ENCODE assay signal across 21 cellular contexts in the genomic region with DNA sequence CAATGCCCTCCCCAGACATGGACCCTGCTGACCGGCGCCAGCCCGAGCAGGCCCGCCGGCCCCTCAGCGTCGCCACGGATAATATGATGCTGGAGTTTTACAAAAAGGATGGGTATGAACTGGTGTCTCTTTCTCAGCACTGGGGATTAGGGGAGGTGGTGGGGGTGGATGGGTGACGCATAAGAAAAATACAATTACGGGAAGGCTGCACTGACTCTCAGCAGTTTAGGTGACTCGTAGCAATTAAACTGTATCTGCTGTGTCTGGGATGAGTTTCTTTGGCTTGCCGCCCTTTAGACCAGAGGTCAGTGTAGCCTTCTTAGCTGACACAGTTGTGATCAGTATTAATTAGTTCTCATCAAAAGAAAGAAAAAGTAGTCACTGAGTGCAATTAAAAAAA. TPM values are rescaled to one million over a fixed set of nuclear protein-coding genes. Genes with fewer than 3 reads are reported as not detected.
DNase-seq lines count a peak whose midpoint lies in the region; ATAC-seq and TF ChIP-seq lines count a peak whose summit lies in the region.
"Had no signal": no experiment of that assay in that cellular context is flagged by ENCODE, and none has a peak within 500 bp of the region (broad histone marks: within the 10 kb centered on the region; RNA-seq: fewer than 3 reads in every experiment).

No MANE protein-coding gene starts in this region.

- H3K4me1 Mint-ChIP-seq in activated T-helper 2 cell treated with anti-CD3 and anti-CD28 coated beads, Interferon-gamma antibody, Interleukin-2, Interleukin-4, amounts not matched to agents 10 μg/mL and 5 μg/mL and 100 μg/mL, durations not matched to agents 14 hours and 24 hours and 36 hours (ENCODE audit: low read depth), result no peaks in the 10 kb centered on the region
- H3K4me1 Mint-ChIP-seq: activated CD4-positive, alpha-beta T cell treated with anti-CD3 and anti-CD28 coated beads for 36 hours; H9 had no signal

- no peaks in the 10 kb centered on the region for H3K4me1 ChIP-seq in mucosa of descending colon (ENCODE audit: low read depth)
- H3K4me1 ChIP-seq: thyroid gland had no signal

- peak; percentile 21 for DNase-seq in GM03348 (ENCODE audit: low spot score)
- peak; percentile 32 for DNase-seq in RKO (ENCODE audit: low spot score)
- peak; percentile 17 for DNase-seq in iris pigment epithelial cell (ENCODE audit: low read depth)
- DNase-seq in H4 (ENCODE audit: low spot score), result no peak
- no peak for DNase-seq in mucosa of descending colon
- no peak for DNase-seq in activated T-helper 2 cell treated with anti-CD3 and anti-CD28 coated beads, Interferon-gamma antibody, Interleukin-2, Interleukin-4, amounts not matched to agents 10 μg/mL and 5 μg/mL and 100 μg/mL, durations not matched to agents 14 hours and 24 hours and 36 hours (ENCODE audit: low spot score)
- no peak for DNase-seq in dedifferentiated amniotic fluid mesenchymal stem cell (ENCODE audit: extremely low spot score)
- DNase-seq: activated CD4-positive, alpha-beta T cell treated with anti-CD3 and anti-CD28 coated beads for 36 hours; aorta; cerebellar nuclear complex; COR-L47; H9; KBM-7; NCI-H187 treated with DMSO at 0.1 percent for 48 hours; NCI-H345; OCI-M1; stimulated activated CD4-positive, alpha-beta T cell treated with anti-CD3 and anti-CD28 coated beads, Interleukin-12 subunit alpha, Interleukin-12 subunit beta, amount 100 ng/mL, for 4 hours; stimulated activated CD4-positive, alpha-beta T cell treated with anti-CD3 and anti-CD28 coated beads, Interleukin-4, amount 100 ng/mL, for 4 hours; stimulated activated naive CD8-positive, alpha-beta T cell treated with anti-CD3 and anti-CD28 coated beads, Interleukin-15, Interleukin-2, amounts not matched to agents 100 U/mL and 50 U/mL, for 24 hours; thyroid gland had no signal

- H3K27ac Mint-ChIP-seq in activated T-helper 2 cell treated with anti-CD3 and anti-CD28 coated beads, Interferon-gamma antibody, Interleukin-2, Interleukin-4, amounts not matched to agents 10 μg/mL and 5 μg/mL and 100 μg/mL, durations not matched to agents 14 hours and 24 hours and 36 hours, result no peak overlapping the region
- H3K27ac Mint-ChIP-seq: activated CD4-positive, alpha-beta T cell treated with anti-CD3 and anti-CD28 coated beads for 36 hours; activated naive CD4-positive, alpha-beta T cell treated with anti-CD3 and anti-CD28 coated beads, Interleukin-2, amount 50 U/mL, for 72 hours; H9 had no signal

- intact Hi-C loops in mucosa of descending colon (cut with DNase I, micrococcal nuclease), result no loop called here
- intact Hi-C loops in activated T-helper 2 cell treated with anti-CD3 and anti-CD28 coated beads, Interferon-gamma antibody, Interleukin-2, Interleukin-4, amounts not matched to agents 10 μg/mL and 5 μg/mL and 100 μg/mL, durations not matched to agents 14 hours and 24 hours and 36 hours (cut with micrococcal nuclease), result no loop called here

- H3K27me3 Mint-ChIP-seq in activated T-helper 2 cell treated with anti-CD3 and anti-CD28 coated beads, Interferon-gamma antibody, Interleukin-2, Interleukin-4, amounts not matched to agents 10 μg/mL and 5 μg/mL and 100 μg/mL, durations not matched to agents 14 hours and 24 hours and 36 hours (ENCODE audit: low read depth), result no peaks in the 10 kb centered on the region
- H3K27me3 Mint-ChIP-seq: activated CD4-positive, alpha-beta T cell treated with anti-CD3 and anti-CD28 coated beads for 36 hours had no signal

- TF ChIP-seq CTCF in mucosa of descending colon (IDR thresholded peaks at IDR 0.05), result no peak

- no peak for ATAC-seq in mucosa of descending colon
- ATAC-seq: activated CD4-positive, alpha-beta T cell treated with anti-CD3 and anti-CD28 coated beads for 36 hours; activated naive CD4-positive, alpha-beta T cell treated with anti-CD3 and anti-CD28 coated beads, Interleukin-2, amount 50 U/mL, for 72 hours; stimulated activated naive CD8-positive, alpha-beta T cell treated with anti-CD3 and anti-CD28 coated beads, Interleukin-15, Interleukin-2, amounts not matched to agents 100 U/mL and 50 U/mL, for 24 hours had no signal

- H3K4me3 ChIP-seq in mucosa of descending colon, result no peak overlapping the region
- H3K4me3 ChIP-seq: thyroid gland had no signal

- peaks cover 6% of the 10 kb centered on the region for H3K36me3 ChIP-seq in mucosa of descending colon (ENCODE audit: low read depth)

- no peak overlapping the region for H3K4me3 Mint-ChIP-seq in activated T-helper 2 cell treated with anti-CD3 and anti-CD28 coated beads, Interferon-gamma antibody, Interleukin-2, Interleukin-4, amounts not matched to agents 10 μg/mL and 5 μg/mL and 100 μg/mL, durations not matched to agents 14 hours and 24 hours and 36 hours (ENCODE audit: low read depth)
- H3K4me3 Mint-ChIP-seq: activated CD4-positive, alpha-beta T cell treated with anti-CD3 and anti-CD28 coated beads for 36 hours; H9 had no signal

- no peaks in the 10 kb centered on the region for H3K9me3 Mint-ChIP-seq in activated T-helper 2 cell treated with anti-CD3 and anti-CD28 coated beads, Interferon-gamma antibody, Interleukin-2, Interleukin-4, amounts not matched to agents 10 μg/mL and 5 μg/mL and 100 μg/mL, durations not matched to agents 14 hours and 24 hours and 36 hours
- H3K9me3 Mint-ChIP-seq: H9 had no signal

- no peaks in the 10 kb centered on the region for H3K9me3 ChIP-seq in mucosa of descending colon
- H3K9me3 ChIP-seq: thyroid gland had no signal

- H3K36me3 Mint-ChIP-seq in activated T-helper 2 cell treated with anti-CD3 and anti-CD28 coated beads, Interferon-gamma antibody, Interleukin-2, Interleukin-4, amounts not matched to agents 10 μg/mL and 5 μg/mL and 100 μg/mL, durations not matched to agents 14 hours and 24 hours and 36 hours (ENCODE audit: low read depth), result no peaks in the 10 kb centered on the region
- H3K36me3 Mint-ChIP-seq: activated naive CD4-positive, alpha-beta T cell treated with anti-CD3 and anti-CD28 coated beads, Interleukin-2, amount 50 U/mL, for 72 hours had no signal

RNA-seq across cellular contexts. Expression of a gene that starts 59.0 kb away (rescaled TPM):
- 35.1 and 45.1 TPM in 2 replicates for total RNA-seq in H4 (2014; rRNA removed; shearing (Covaris generic))
- 10 to 100 TPM; 46.7 to 47.1 (median 46.9) TPM for total RNA-seq in mucosa of descending colon
- 80.7 and 91.2 TPM in 2 replicates for total RNA-seq in activated T-helper 2 cell treated with anti-CD3 and anti-CD28 coated beads, Interferon-gamma antibody, Interleukin-2, Interleukin-4, amounts not matched to agents 10 μg/mL and 5 μg/mL and 100 μg/mL, durations not matched to agents 14 hours and 24 hours and 36 hours

Comparison
In these comparisons a context has a peak if more than half of its experiments do, and no peak if none do; other contexts are left out.
1. DNase-seq: peak in GM03348 (single experiment), RKO (single experiment) and iris pigment epithelial cell (single experiment); none in H4 (single experiment), mucosa of descending colon (0 of 3), activated T-helper 2 cell treated with anti-CD3 and anti-CD28 coated beads, Interferon-gamma antibody, Interleukin-2, Interleukin-4, amounts not matched to agents 10 μg/mL and 5 μg/mL and 100 μg/mL, durations not matched to agents 14 hours and 24 hours and 36 hours (single experiment) and dedifferentiated amniotic fluid mesenchymal stem cell (single experiment).